Comparison of ENCODE assay signal across 8 cellular contexts in genomic region chrX:2609431-2610238, GRCh38.
DNase-seq lines count a peak whose midpoint lies in the region; ATAC-seq, FAIRE-seq and TF ChIP-seq lines count a peak whose summit lies in the region.

No MANE protein-coding gene starts in this region.

- peaks cover 0 to 9% (median 0%) of the 10 kb centered on the region in 5 experiments for H3K9me3 Mint-ChIP-seq in brain
- H3K9me3 Mint-ChIP-seq in mesothelial cell of epicardium = peaks cover 4% of the 10 kb centered on the region

- ATAC-seq in GM18858 (IDR thresholded peaks at IDR 0.05; ENCODE audit: unreplicated experiment) (peak; percentile 3), HG03469 (IDR thresholded peaks at IDR 0.05; ENCODE audit: unreplicated experiment) (peak; percentile 17)

- peak overlapping the region; percentile 84 to 93 (median 91) for H3K4me3 Mint-ChIP-seq in brain
- H3K4me3 Mint-ChIP-seq in mesothelial cell of epicardium = peak overlapping the region; percentile 89

- no peak for TF ChIP-seq POLR2A in GM12891 (IDR thresholded peaks at IDR 0.05; ENCODE audit: low read depth, low read length)

- peak; percentile 27 to 42 for TF ChIP-seq CTCF in brain (conservative IDR thresholded peaks at IDR 0.05)
- TF ChIP-seq CTCF in mesothelial cell of epicardium (IDR thresholded peaks at IDR 0.05; ENCODE audit: unreplicated experiment) = no peak

- no peak for FAIRE-seq in GM12891 (lab: Jason Lieb, UNC)

- no peaks in the 10 kb centered on the region for H3K36me3 Mint-ChIP-seq in brain
- peaks cover 19% of the 10 kb centered on the region for H3K36me3 Mint-ChIP-seq in mesothelial cell of epicardium

- DNase-seq in mesothelial cell of epicardium (ENCODE audit: low spot score in 2 of 2, unreplicated experiment in 2 of 2) = no peak
- DNase-seq in HUDEP-2 (lab: John Stamatoyannopoulos, UW; ENCODE audit: unreplicated experiment in 76 of 76) = no peak
- no peak for DNase-seq in hepatic stellate cell (ENCODE audit: low spot score)
- DNase-seq in GM12891 (ENCODE audit: insufficient read length, low spot score) = no peak
- DNase-seq in NCI-H345 (lab: John Stamatoyannopoulos, UW) = no peak

- H3K27ac Mint-ChIP-seq in brain = peak overlapping the region in 2 of 5 experiments; percentile 19 to 70
- peak overlapping the region; percentile 80 for H3K27ac Mint-ChIP-seq in mesothelial cell of epicardium

- peaks cover 20% of the 10 kb centered on the region for H3K4me1 Mint-ChIP-seq in brain
- peaks cover 41% of the 10 kb centered on the region for H3K4me1 Mint-ChIP-seq in mesothelial cell of epicardium

- peaks cover 8% of the 10 kb centered on the region for H3K27me3 Mint-ChIP-seq in brain
- H3K27me3 Mint-ChIP-seq in mesothelial cell of epicardium (ENCODE audit: low read depth) = no peaks in the 10 kb centered on the region

TF ChIP-seq in GM12891, 5 proteins besides CTCF, POLR2A, EP300 and RAD21:
- TF ChIP-seq PAX5 (IDR thresholded peaks at IDR 0.05; ENCODE audit: insufficient read depth, low read length, severe bottlenecking) (no peak), POLR2AphosphoS5 (IDR thresholded peaks at IDR 0.05; ENCODE audit: low read depth, low read length) (no peak), POU2F2 (IDR thresholded peaks at IDR 0.05; ENCODE audit: low read depth, low read length) (no peak), SPI1 (IDR thresholded peaks at IDR 0.05; ENCODE audit: low read depth, low read length) (no peak), TAF1 (IDR thresholded peaks at IDR 0.05; ENCODE audit: low read depth, low read length) (no peak)
